16 cellular contexts compared by ENCODE assay signal in genomic region chr14:81818271-81818670, GRCh38.
DNase-seq lines count a peak whose midpoint lies in the region; ATAC-seq and TF ChIP-seq lines count a peak whose summit lies in the region.
"Had no signal": no experiment of that assay in that cellular context is flagged by ENCODE, and none has a peak within 500 bp of the region (broad histone marks: within the 10 kb centered on the region; RNA-seq: fewer than 3 reads in every experiment).

No MANE protein-coding gene starts in this region.

- H2AFZ ChIP-seq in neural progenitor cell (replicated peaks) = no peak overlapping the region
- H2AFZ ChIP-seq: GM23248 had no signal

- ATAC-seq in activated naive CD4-positive, alpha-beta T cell treated with anti-CD3 and anti-CD28 coated beads, Interleukin-2, amount 50 U/mL, for 72 hours = no peak
- no peak for ATAC-seq in GM18502 (IDR thresholded peaks at IDR 0.05; ENCODE audit: poor library complexity, unreplicated experiment)
- ATAC-seq: CD8-positive, alpha-beta T cell; HCT116 had no signal

- no peaks in the 10 kb centered on the region for H3K27me3 Mint-ChIP-seq in neural progenitor cell (ENCODE audit: insufficient read depth, low read depth)
- H3K27me3 Mint-ChIP-seq: B cell had no signal

- peak overlapping the region; percentile 55 for H3K27ac ChIP-seq in neural progenitor cell
- H3K27ac ChIP-seq: BLaER1 treated with 17β-estradiol and CSF1 and Interleukin-3, amounts not matched to agents 10 nM and 100 nM; GM23248 had no signal

- H3K9ac ChIP-seq in neural progenitor cell = no peak overlapping the region
- H3K9ac ChIP-seq: BLaER1 treated with 17β-estradiol and CSF1 and Interleukin-3, amounts not matched to agents 10 nM and 100 nM; GM23248 had no signal

- no peaks in the 10 kb centered on the region for H4K20me1 ChIP-seq in neural progenitor cell (ENCODE audit: low read depth)
- H4K20me1 ChIP-seq: BLaER1 treated with 17β-estradiol and CSF1 and Interleukin-3, amounts not matched to agents 10 nM and 100 nM had no signal

- H3K9me3 Mint-ChIP-seq in neural progenitor cell = peaks cover 5% of the 10 kb centered on the region
- H3K9me3 Mint-ChIP-seq in activated naive CD4-positive, alpha-beta T cell treated with anti-CD3 and anti-CD28 coated beads, Interleukin-2, amount 50 U/mL, for 72 hours = peaks cover 10 to 16% of the 10 kb centered on the region in 2 donors

- peaks cover 2% of the 10 kb centered on the region for H3K36me3 Mint-ChIP-seq in neural progenitor cell
- no peaks in the 10 kb centered on the region for H3K36me3 Mint-ChIP-seq in activated naive CD4-positive, alpha-beta T cell treated with anti-CD3 and anti-CD28 coated beads, Interleukin-2, amount 50 U/mL, for 72 hours
- H3K36me3 Mint-ChIP-seq: CD8-positive, alpha-beta T cell had no signal

- H3K4me1 Mint-ChIP-seq in neural progenitor cell = peaks cover 13% of the 10 kb centered on the region
- H3K4me1 Mint-ChIP-seq: B cell had no signal

- H3K4me2 ChIP-seq in neural progenitor cell = peak overlapping the region; percentile 72
- H3K4me2 ChIP-seq: BLaER1 treated with 17β-estradiol and CSF1 and Interleukin-3, amounts not matched to agents 10 nM and 100 nM had no signal

- TF ChIP-seq CTCF in neural progenitor cell (IDR thresholded peaks at IDR 0.05) = no peak

- H3K27me3 ChIP-seq in HAP-1 (ENCODE audit: low read depth) (no peaks in the 10 kb centered on the region), neural progenitor cell (no peaks in the 10 kb centered on the region)
- H3K27me3 ChIP-seq: BLaER1 treated with 17β-estradiol and CSF1 and Interleukin-3, amounts not matched to agents 10 nM and 100 nM had no signal

- H3F3A ChIP-seq in neural progenitor cell (ENCODE audit: low read depth) = peaks cover 18% of the 10 kb centered on the region

- no peak overlapping the region for H3K4me3 Mint-ChIP-seq in neural progenitor cell
- H3K4me3 Mint-ChIP-seq: B cell; CD8-positive, alpha-beta T cell; HFFc6 had no signal

- no peak overlapping the region for H3K4me3 ChIP-seq in HAP-1
- peak overlapping the region; percentile 7 for H3K4me3 ChIP-seq in neural progenitor cell
- H3K4me3 ChIP-seq: BLaER1 treated with 17β-estradiol and CSF1 and Interleukin-3, amounts not matched to agents 10 nM and 100 nM; GM23248 had no signal

- no peak overlapping the region for H3K27ac Mint-ChIP-seq in neural progenitor cell
- no peak overlapping the region for H3K27ac Mint-ChIP-seq in activated naive CD4-positive, alpha-beta T cell treated with anti-CD3 and anti-CD28 coated beads, Interleukin-2, amount 50 U/mL, for 72 hours
- H3K27ac Mint-ChIP-seq: B cell; CD8-positive, alpha-beta T cell; HFFc6 had no signal

- no peaks in the 10 kb centered on the region for H3K79me2 ChIP-seq in neural progenitor cell (ENCODE audit: low read depth)

- H3K36me3 ChIP-seq in HAP-1 (replicated peaks) (no peaks in the 10 kb centered on the region), neural progenitor cell (no peaks in the 10 kb centered on the region)
- H3K36me3 ChIP-seq: BLaER1 treated with 17β-estradiol and CSF1 and Interleukin-3, amounts not matched to agents 10 nM and 100 nM had no signal

- in situ Hi-C loops in HAP-1 (cut with MboI; ENCODE audit: low sequenced_read_pairs) = no loop called here

- peak; percentile 30 for DNase-seq in D341Med (ENCODE audit: low spot score)
- DNase-seq in HAP-1 (ENCODE audit: low spot score in 2 of 2) = peak; percentile 15 to 63
- peak; percentile 76 for DNase-seq in NCI-H2227 treated with DMSO at 0.1 percent for 48 hours (lab: John Stamatoyannopoulos, UW)
- DNase-seq in neural progenitor cell (ENCODE audit: low spot score) = peak; percentile 61
- no peak for DNase-seq in activated naive CD4-positive, alpha-beta T cell treated with anti-CD3 and anti-CD28 coated beads, Interleukin-2, amount 50 U/mL, for 72 hours (ENCODE audit: low spot score in 2 of 2)
- DNase-seq in Kasumi-1 (lab: John Stamatoyannopoulos, UW) = no peak
- DNase-seq: Calu3; CD8-positive, alpha-beta T cell; DMS 273 treated with DMSO at 0.1 percent for 48 hours; GM23248; HFFc6; IMR-90 had no signal

- H3K4me1 ChIP-seq in HAP-1 (peaks cover 11% of the 10 kb centered on the region), neural progenitor cell (peaks cover 36% of the 10 kb centered on the region)
- H3K4me1 ChIP-seq: BLaER1 treated with 17β-estradiol and CSF1 and Interleukin-3, amounts not matched to agents 10 nM and 100 nM had no signal

- no peaks in the 10 kb centered on the region for H3K9me3 ChIP-seq in HAP-1
- H3K9me3 ChIP-seq in neural progenitor cell (ENCODE audit: low read depth) = no peaks in the 10 kb centered on the region

Comparison
In these comparisons a context has a peak if more than half of its experiments do, and no peak if none do; other contexts are left out.
1. DNase-seq: peak in D341Med (single experiment), HAP-1 (2 of 2), NCI-H2227 treated with DMSO at 0.1 percent for 48 hours (single experiment) and neural progenitor cell (single experiment); none in activated naive CD4-positive, alpha-beta T cell treated with anti-CD3 and anti-CD28 coated beads, Interleukin-2, amount 50 U/mL, for 72 hours (0 of 2) and Kasumi-1 (0 of 2).